In genomic region chr4:183430987-183431347, GRCh38 we compare ENCODE assay signal across 14 cellular contexts. TPM values are rescaled to one million over a fixed set of nuclear protein-coding genes. Genes with fewer than 3 reads are reported as not detected.
DNase-seq lines count a peak whose midpoint lies in the region; ATAC-seq, FAIRE-seq and TF ChIP-seq lines count a peak whose summit lies in the region.
"Had no signal": no experiment of that assay in that cellular context is flagged by ENCODE, and none has a peak within 500 bp of the region (broad histone marks: within the 10 kb centered on the region; RNA-seq: fewer than 3 reads in every experiment).

No MANE protein-coding gene starts in this region.

- FAIRE-seq in GM12878 (lab: Jason Lieb, UNC): no peak
- FAIRE-seq: G401.6 had no signal

- in situ Hi-C loops in GM12878 (cut with MboI): no loop called here

- H3K27ac Mint-ChIP-seq in CD8-positive, alpha-beta T cell: peak overlapping the region; percentile 88
- peak overlapping the region; percentile 54 to 75 (median 57) for H3K27ac Mint-ChIP-seq in nephron

- peaks cover 33% of the 10 kb centered on the region for H3K4me1 Mint-ChIP-seq in CD8-positive, alpha-beta T cell (ENCODE audit: low read depth)
- H3K4me1 Mint-ChIP-seq in nephron: no peaks in the 10 kb centered on the region

- TF ChIP-seq POLR2A in GM12878 (IDR thresholded peaks at IDR 0.05; ENCODE audit: low read depth, low read length) (no peak), ovary (IDR thresholded peaks at IDR 0.05) (no peak)

- H3K36me3 Mint-ChIP-seq in CD8-positive, alpha-beta T cell: no peaks in the 10 kb centered on the region
- H3K36me3 Mint-ChIP-seq in nephron (ENCODE audit: low read depth): peaks cover 3% of the 10 kb centered on the region
- H3K36me3 Mint-ChIP-seq: IgD-negative memory B cell had no signal

- no peaks in the 10 kb centered on the region for H3K9me3 ChIP-seq in CD8-positive, alpha-beta T cell (ENCODE audit: low read length)
- peaks cover 5% of the 10 kb centered on the region; the same call in 1 of the 2 replicates for H3K9me3 ChIP-seq in HUES6 (ENCODE audit: control insufficient read depth, insufficient read depth, low read depth, low read length)
- no peaks in the 10 kb centered on the region for H3K9me3 ChIP-seq in GM12878 (replicated peaks; ENCODE audit: control insufficient read depth, insufficient read depth, low read length)
- no peaks in the 10 kb centered on the region for H3K9me3 ChIP-seq in ovary

- ATAC-seq in CD8-positive, alpha-beta T cell: no peak
- ATAC-seq in GM12878: no peak

- SMC1A ChIA-PET in GM12878 (lab: Charles Lee; ENCODE audit: uncharacterized antibody, unreplicated experiment): interaction anchor here (1.2 kb wide), 1 partner anchor 13 kb away, joined by 4 read pairs; no protein-coding TSS in a partner anchor

- H3K9ac ChIP-seq in HUES6 (ENCODE audit: low read length) (peak overlapping the region; percentile 82), GM12878 (ENCODE audit: control insufficient read depth, insufficient read depth, low read length) (no peak overlapping the region)

- peak overlapping the region; percentile 10; the same call in 1 of the 2 replicates for H2AFZ ChIP-seq in GM12878 (ENCODE audit: control insufficient read depth, low read depth, low read length)

- no peaks in the 10 kb centered on the region for H3K27me3 ChIP-seq in CD8-positive, alpha-beta T cell (ENCODE audit: insufficient read depth, low read length)
- H3K27me3 ChIP-seq in HUES6 (ENCODE audit: control insufficient read depth, insufficient read depth, low read length) (no peaks in the 10 kb centered on the region), GM12878 (replicated peaks in 1 of 2; ENCODE audit: control insufficient read depth in 2 of 2, insufficient read depth in 2 of 2, low read length in 1 of 2) (no peaks in the 10 kb centered on the region), ovary (no peaks in the 10 kb centered on the region)

- no peak for TF ChIP-seq CTCF in CD8-positive, alpha-beta T cell (IDR thresholded peaks at IDR 0.05)
- TF ChIP-seq CTCF in GM12878 (IDR thresholded peaks at IDR 0.05 in 2 of 3, conservative IDR thresholded peaks at IDR 0.05 in 1 of 3; ENCODE audit: control insufficient read depth in 2 of 3, extremely low read depth in 1 of 3, insufficient read depth in 1 of 3, low read depth in 3 of 3, low read length in 3 of 3): no peak
- TF ChIP-seq CTCF in nephron (IDR thresholded peaks at IDR 0.05; ENCODE audit: unreplicated experiment in 3 of 3): no peak
- no peak for TF ChIP-seq CTCF in ovary (IDR thresholded peaks at IDR 0.05)

- H3K27me3 Mint-ChIP-seq in CD8-positive, alpha-beta T cell (ENCODE audit: low read depth): no peaks in the 10 kb centered on the region
- H3K27me3 Mint-ChIP-seq in nephron (ENCODE audit: low read depth): no peaks in the 10 kb centered on the region

- TF ChIP-seq RAD21 in GM12878 (IDR thresholded peaks at IDR 0.05; ENCODE audit: insufficient read depth, low read depth, low read length): no peak

- peak overlapping the region; percentile 69 for H3K4me3 Mint-ChIP-seq in CD8-positive, alpha-beta T cell
- no peak overlapping the region for H3K4me3 Mint-ChIP-seq in nephron
- H3K4me3 Mint-ChIP-seq: IgD-negative memory B cell had no signal

- WGBS in GM12878 (ENCODE audit: insufficient coverage, insufficient replicate concordance, low lambda C conversion rate, missing lambda C conversion rate): 33% methylated on average over 3 of the region's 3 CpGs
- WGBS in ovary, 3 donors: 44 to 51% (median 50%) methylated on average over 3 of the region's 3 CpGs

- RAD21 ChIA-PET in GM12878 (lab: Charles Lee; ENCODE audit: unreplicated experiment): no interaction called here

- peak overlapping the region; percentile 2 for H3K27ac ChIP-seq in CD8-positive, alpha-beta T cell (ENCODE audit: low read depth, low read length)
- H3K27ac ChIP-seq in HUES6 (ENCODE audit: low read depth, low read length) (peak overlapping the region; percentile 97), GM12878 (ENCODE audit: control insufficient read depth, insufficient read depth) (no peak overlapping the region), ovary (no peak overlapping the region)
- H3K27ac ChIP-seq: VCaP had no signal

- no TSS peak for BruUV-seq in GM12878 (replicated peaks; lab: Mats Ljungman, UMichigan)

- no peaks in the 10 kb centered on the region for H3K79me2 ChIP-seq in GM12878 (ENCODE audit: control insufficient read depth, insufficient read depth, low read length)

- H3K4me2 ChIP-seq in GM12878 (ENCODE audit: control insufficient read depth, insufficient read depth): no peak overlapping the region

- TF ChIP-seq EP300 in GM12878 (IDR thresholded peaks at IDR 0.05; ENCODE audit: borderline replicate concordance in 1 of 2, control insufficient read depth in 1 of 2, low read depth in 2 of 2, low read length in 2 of 2) (no peak), ovary (IDR thresholded peaks at IDR 0.05) (no peak)

- peaks cover 27% of the 10 kb centered on the region for H3K4me1 ChIP-seq in CD8-positive, alpha-beta T cell (ENCODE audit: insufficient read depth, low read length)
- H3K4me1 ChIP-seq in HUES6 (ENCODE audit: control insufficient read depth, insufficient read depth, low read length): peaks cover 27% of the 10 kb centered on the region
- H3K4me1 ChIP-seq in GM12878 (ENCODE audit: control insufficient read depth, insufficient read depth, low read length): no peaks in the 10 kb centered on the region
- no peaks in the 10 kb centered on the region for H3K4me1 ChIP-seq in ovary (ENCODE audit: insufficient read depth)

- intact Hi-C loops in CD8-positive, alpha-beta T cell (cut with DNase I, micrococcal nuclease): loop anchor here in 1 of 2 experiments (1.0 kb wide), 2 partner anchors 13 to 24 kb away; partner anchors contain the start of gene CDKN2AIP
- intact Hi-C loops in GM12878 (cut with micrococcal nuclease; ENCODE audit: unreplicated experiment): no loop called here
- intact Hi-C loops in ovary (cut with DNase I): no loop called here

- H3K36me3 ChIP-seq in CD8-positive, alpha-beta T cell (ENCODE audit: insufficient read depth, low read length): no peaks in the 10 kb centered on the region
- no peaks in the 10 kb centered on the region for H3K36me3 ChIP-seq in HUES6 (ENCODE audit: control insufficient read depth, insufficient read depth, low read length)
- no peaks in the 10 kb centered on the region for H3K36me3 ChIP-seq in GM12878 (ENCODE audit: control insufficient read depth in 2 of 2, insufficient read depth in 2 of 2, low read length in 1 of 2)
- H3K36me3 ChIP-seq in ovary: no peaks in the 10 kb centered on the region

- POLR2A ChIA-PET in CD8-positive, alpha-beta T cell (lab: Charles Lee): interaction anchor here (1.0 to 2.1 kb wide), 3 partner anchors 8 to 24 kb away, joined by 4 to 15 read pairs (median 5); partner anchors contain the start of gene CDKN2AIP
- POLR2A ChIA-PET in GM12878 (lab: Charles Lee): no interaction called here

- CTCF ChIA-PET in CD8-positive, alpha-beta T cell (lab: Charles Lee): interaction anchor here (0.6 to 2.1 kb wide), 3 partner anchors 13 to 917 kb away, joined by 3 to 7 read pairs (median 5); partner anchors contain the start of gene CDKN2AIP
- CTCF ChIA-PET in GM12878 (lab: Yijun Ruan, JAX): no interaction called here

- no peak for DNase-seq in CD8-positive, alpha-beta T cell
- DNase-seq in GM12878 (ENCODE audit: low read depth, low spot score) (no peak), RKO (ENCODE audit: low spot score) (no peak), ovary (no peak), NCI-H748 (lab: John Stamatoyannopoulos, UW; ENCODE audit: unreplicated experiment) (no peak), NCI-H510A (lab: John Stamatoyannopoulos, UW) (no peak)
- DNase-seq: C1 segment of cervical spinal cord, cerebellar nuclear complex, SHP77 had no signal

- H4K20me1 ChIP-seq in GM12878 (ENCODE audit: control insufficient read depth, insufficient read depth): no peaks in the 10 kb centered on the region

- no peaks in the 10 kb centered on the region for H3K9me3 Mint-ChIP-seq in CD8-positive, alpha-beta T cell
- no peaks in the 10 kb centered on the region for H3K9me3 Mint-ChIP-seq in nephron
- H3K9me3 Mint-ChIP-seq: IgD-negative memory B cell had no signal

- H3K4me3 ChIP-seq in CD8-positive, alpha-beta T cell (ENCODE audit: low read depth, low read length): no peak overlapping the region
- H3K4me3 ChIP-seq in HUES6 (ENCODE audit: low read depth, low read length) (peak overlapping the region; percentile 17; the same call in 1 of the 2 replicates), GM12878 (no peak overlapping the region), ovary (no peak overlapping the region)

TF ChIP-seq in GM12878, 131 proteins besides CTCF, POLR2A, EP300 and RAD21 (continues in another document):
- no peak for TF ChIP-seq JUNB (IDR thresholded peaks at IDR 0.05)
- no peak for TF ChIP-seq BCL3 (IDR thresholded peaks at IDR 0.05; ENCODE audit: borderline replicate concordance, insufficient read depth, low read depth, low read length, poor library complexity, severe bottlenecking)
- TF ChIP-seq IKZF2 (IDR thresholded peaks at IDR 0.05): no peak

RNA-seq across cellular contexts. Expression of gene CDKN2AIP, which starts 13.5 kb away (rescaled TPM):
- 10 to 100 TPM; 51.2 to 51.9 TPM for total RNA-seq in CD8-positive, alpha-beta T cell
- total RNA-seq in GM12878 (2013; cell fraction: nucleolus; rRNA removed): 24.5 and 24.7 TPM in 2 replicates
- total RNA-seq in GM12878 (2014; rRNA removed) (16.0 and 18.5 TPM in 2 replicates), GM12878 (2014; rRNA removed; fragmentation: Illumina TruSeq; extraction: Trizol) (14.1 and 15.3 TPM in 2 replicates), GM12878 (2021) (16.4 and 17.9 TPM in 2 replicates), ovary (10 to 100 TPM; 17.8 to 28.8 (median 19.2) TPM)
- 7.7 TPM for polyA plus RNA-seq in GM12878 (2011; ENCODE audit: low read depth)
- polyA plus RNA-seq in GM12878 (2011; rRNA removed) (13.8 and 19.6 TPM in 2 replicates), GM12878 (2014; fragmentation: Illumina TruSeq; extraction: Trizol) (15.9 and 20.5 TPM in 2 replicates), GM12878 (2014; fragmentation: Nextera tagmentation; extraction: Ambion mirVana) (1 to 10 TPM; 6.0 to 9.6 TPM), GM12878 (2014; rRNA removed) (13.0 and 17.4 TPM in 2 replicates), GM12878 (2016; fragmentation: Nextera tagmentation; extraction: Ambion mirVana) (10 to 100 TPM; 22.0 to 22.7 TPM), ovary (10 to 100 TPM; 14.2 to 25.9 TPM)
- polyA plus RNA-seq in GM12878 (2011; cell fraction: cytosol; rRNA removed): 8.2 and 8.8 TPM in 2 replicates
- polyA plus RNA-seq in GM12878 (2011; cell fraction: nucleus; rRNA removed): 12.6 and 15.3 TPM in 2 replicates
- polyA plus RNA-seq in GM12878 (2012): 10.4 and 10.7 TPM in 2 replicates
- 15.8 and 17.3 TPM in 2 replicates for polyA minus RNA-seq in GM12878 (2011; rRNA and poly(A)+ RNA removed)
- polyA minus RNA-seq in GM12878 (2011; cell fraction: cytosol; rRNA and poly(A)+ RNA removed): 4.9 TPM in 2 replicates
- 26.8 and 39.6 TPM in 2 replicates for polyA minus RNA-seq in GM12878 (2011; cell fraction: nucleus; rRNA and poly(A)+ RNA removed)

Comparison
In these comparisons a context has a peak if more than half of its experiments do, and no peak if none do; other contexts are left out.
1. H3K27ac ChIP-seq: peak in CD8-positive, alpha-beta T cell (single experiment) and HUES6 (single experiment); none in GM12878 (single experiment) and ovary (0 of 2).